ENCODE assay signal across 11 cellular contexts in genomic region chr5:142280066-142281011, GRCh38. TPM values are rescaled to one million over a fixed set of nuclear protein-coding genes. Genes with fewer than 3 reads are reported as not detected.
A peak's percentile ranks its signal among the peaks of the same experiment; 100 is the strongest.
DNase-seq lines count a peak whose midpoint lies in the region; ATAC-seq and TF ChIP-seq lines count a peak whose summit lies in the region.
"Had no signal": no experiment of that assay in that cellular context is flagged by ENCODE, and none has a peak within 500 bp of the region (broad histone marks: within the 10 kb centered on the region; RNA-seq: fewer than 3 reads in every experiment).

No MANE protein-coding gene starts in this region.

- H3K36me3 Mint-ChIP-seq in activated naive CD4-positive, alpha-beta T cell treated with anti-CD3 and anti-CD28 coated beads, Interleukin-2, amount 10 ng/mL, durations not matched to agents 7 days and 5 days: no peaks in the 10 kb centered on the region
- no peaks in the 10 kb centered on the region for H3K36me3 Mint-ChIP-seq in activated naive CD4-positive, alpha-beta T cell treated with anti-CD3 and anti-CD28 coated beads, Interleukin-2, amount 50 U/mL, for 72 hours
- no peaks in the 10 kb centered on the region for H3K36me3 Mint-ChIP-seq in mesothelial cell of epicardium

- peak overlapping the region; percentile 35 for H3K27ac ChIP-seq in vagina
- no peak overlapping the region for H3K27ac ChIP-seq in testis

- TF ChIP-seq POLR2A in vagina (IDR thresholded peaks at IDR 0.05) (no peak), testis (IDR thresholded peaks at IDR 0.05) (no peak)

- H3K9me3 ChIP-seq in vagina (no peaks in the 10 kb centered on the region), testis (no peaks in the 10 kb centered on the region)

- no peak overlapping the region for H3K4me3 Mint-ChIP-seq in activated naive CD4-positive, alpha-beta T cell treated with anti-CD3 and anti-CD28 coated beads, Interleukin-2, amount 10 ng/mL, durations not matched to agents 7 days and 5 days
- H3K4me3 Mint-ChIP-seq in mesothelial cell of epicardium: no peak overlapping the region
- H3K4me3 Mint-ChIP-seq: T-helper 1 cell treated with Interleukin-12 subunit alpha and Interleukin-12 subunit beta and Interleukin-4 antibody, amounts not matched to agents 30 μg/mL and 1 μg/mL, for 36 hours had no signal

- no peaks in the 10 kb centered on the region for H3K9me3 Mint-ChIP-seq in activated naive CD4-positive, alpha-beta T cell treated with anti-CD3 and anti-CD28 coated beads, Interleukin-2, amount 10 ng/mL, durations not matched to agents 7 days and 5 days
- no peaks in the 10 kb centered on the region for H3K9me3 Mint-ChIP-seq in activated naive CD4-positive, alpha-beta T cell treated with anti-CD3 and anti-CD28 coated beads, Interleukin-2, amount 50 U/mL, for 72 hours
- H3K9me3 Mint-ChIP-seq in mesothelial cell of epicardium: no peaks in the 10 kb centered on the region
- H3K9me3 Mint-ChIP-seq: T-helper 1 cell treated with Interleukin-12 subunit alpha and Interleukin-12 subunit beta and Interleukin-4 antibody, amounts not matched to agents 30 μg/mL and 1 μg/mL, for 36 hours had no signal

- H3K27me3 Mint-ChIP-seq in activated naive CD4-positive, alpha-beta T cell treated with anti-CD3 and anti-CD28 coated beads, Interleukin-2, amount 10 ng/mL, durations not matched to agents 7 days and 5 days: peaks cover 21% of the 10 kb centered on the region
- H3K27me3 Mint-ChIP-seq in mesothelial cell of epicardium (ENCODE audit: low read depth): no peaks in the 10 kb centered on the region

- intact Hi-C loops in vagina (cut with DNase I): no loop called here
- intact Hi-C loops in testis (cut with DNase I; ENCODE audit: low total_unique reads): no loop called here

- WGBS in testis, 2 donors: 62 to 63% methylated on average over 17 of the region's 17 CpGs

- H3K4me1 Mint-ChIP-seq in activated naive CD4-positive, alpha-beta T cell treated with anti-CD3 and anti-CD28 coated beads, Interleukin-2, amount 10 ng/mL, durations not matched to agents 7 days and 5 days: no peaks in the 10 kb centered on the region
- H3K4me1 Mint-ChIP-seq in mesothelial cell of epicardium: peaks cover 26% of the 10 kb centered on the region

- H3K36me3 ChIP-seq in vagina: no peaks in the 10 kb centered on the region
- H3K36me3 ChIP-seq in testis (ENCODE audit: low read depth, missing control alignments): no peaks in the 10 kb centered on the region

- TF ChIP-seq CTCF in fibroblast of the aortic adventitia (IDR thresholded peaks at IDR 0.05; ENCODE audit: insufficient read depth, low read length): no peak
- no peak for TF ChIP-seq CTCF in mesothelial cell of epicardium (IDR thresholded peaks at IDR 0.05; ENCODE audit: unreplicated experiment)
- TF ChIP-seq CTCF in vagina (IDR thresholded peaks at IDR 0.05): no peak
- TF ChIP-seq CTCF in testis (IDR thresholded peaks at IDR 0.05): no peak

- peaks cover 31% of the 10 kb centered on the region for H3K4me1 ChIP-seq in vagina
- H3K4me1 ChIP-seq in testis: no peaks in the 10 kb centered on the region

- no peak for ATAC-seq in activated naive CD4-positive, alpha-beta T cell treated with anti-CD3 and anti-CD28 coated beads, Interleukin-2, amount 50 U/mL, for 72 hours
- ATAC-seq in GM21786 (IDR thresholded peaks at IDR 0.05; ENCODE audit: unreplicated experiment) (no peak), GM21619 (IDR thresholded peaks at IDR 0.05; ENCODE audit: unreplicated experiment) (no peak)

- H3K4me3 ChIP-seq in fibroblast of the aortic adventitia (ENCODE audit: low read depth, low read length) (no peak overlapping the region), vagina (no peak overlapping the region), testis (no peak overlapping the region)

- CTCF ChIA-PET in activated naive CD4-positive, alpha-beta T cell treated with anti-CD3 and anti-CD28 coated beads, Interleukin-2, amount 10 ng/mL, durations not matched to agents 7 days and 5 days (lab: Charles Lee): no interaction called here

- no peaks in the 10 kb centered on the region for H3K27me3 ChIP-seq in vagina
- H3K27me3 ChIP-seq in testis: no peaks in the 10 kb centered on the region

- no peak for DNase-seq in activated naive CD4-positive, alpha-beta T cell treated with anti-CD3 and anti-CD28 coated beads, Interleukin-2, amount 10 ng/mL, durations not matched to agents 7 days and 5 days
- DNase-seq in activated naive CD4-positive, alpha-beta T cell treated with anti-CD3 and anti-CD28 coated beads, Interleukin-2, amount 50 U/mL, for 72 hours (ENCODE audit: low spot score in 2 of 2): no peak
- DNase-seq in fibroblast of the aortic adventitia (ENCODE audit: low read depth) (peak; percentile 12), mesothelial cell of epicardium (ENCODE audit: low spot score in 2 of 2, unreplicated experiment in 2 of 2) (no peak), vagina (ENCODE audit: extremely low spot score in 2 of 2) (no peak), testis (no peak)
- DNase-seq: hippocampal formation, NCI-H1694 had no signal

- peak overlapping the region; percentile 37 for H3K27ac Mint-ChIP-seq in activated naive CD4-positive, alpha-beta T cell treated with anti-CD3 and anti-CD28 coated beads, Interleukin-2, amount 10 ng/mL, durations not matched to agents 7 days and 5 days
- H3K27ac Mint-ChIP-seq in activated naive CD4-positive, alpha-beta T cell treated with anti-CD3 and anti-CD28 coated beads, Interleukin-2, amount 50 U/mL, for 72 hours: peak overlapping the region in 1 of 2 donors; percentile 23
- peak overlapping the region; percentile 82 for H3K27ac Mint-ChIP-seq in mesothelial cell of epicardium

RNA-seq across cellular contexts. Expression of gene SPRY4, which starts 44.5 kb away (rescaled TPM):
- under 1 TPM; 0.16 to 0.51 TPM for total RNA-seq in activated naive CD4-positive, alpha-beta T cell treated with anti-CD3 and anti-CD28 coated beads, Interleukin-2, amount 50 U/mL, for 72 hours
- total RNA-seq in fibroblast of the aortic adventitia (ENCODE audit: low replicate concordance) (1.3 and 13.9 TPM in 2 replicates), mesothelial cell of epicardium (21.3 to 21.5 TPM (median 21.4 TPM) in 3 replicates), vagina (13.5 TPM), testis (1 to 10 TPM; 5.3 to 7.2 TPM)
- polyA plus RNA-seq in testis (ENCODE audit: insufficient read depth, low read depth, low replicate concordance): 3.8 TPM
